Comparison of ENCODE assay signal across 6 cellular contexts in the genomic region with DNA sequence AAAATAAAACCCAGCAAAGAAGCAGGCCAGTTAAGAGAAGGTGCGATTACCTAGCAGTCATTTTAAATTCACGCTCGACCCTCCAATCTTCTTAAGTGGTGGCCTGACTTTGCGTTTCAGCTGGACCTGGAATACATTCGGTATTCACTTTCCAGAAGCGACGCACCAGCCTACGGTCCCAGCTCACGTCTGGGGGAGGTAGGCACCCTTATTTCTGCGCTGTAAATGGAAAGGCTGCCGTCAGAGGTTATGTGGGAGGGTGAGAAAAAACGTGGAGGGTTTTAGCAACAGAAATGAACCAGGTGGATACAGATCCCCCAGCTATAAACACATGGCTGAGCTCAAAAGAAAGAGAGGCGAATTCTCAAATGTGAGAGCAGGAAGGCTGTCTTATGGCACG. TPM values are rescaled to one million over a fixed set of nuclear protein-coding genes. Genes with fewer than 3 reads are reported as not detected.
DNase-seq lines count a peak whose midpoint lies in the region; ATAC-seq, FAIRE-seq and TF ChIP-seq lines count a peak whose summit lies in the region.
"Not testable (repeated sequence)": the region's sequence is repeated elsewhere in the genome, so short reads cannot be mapped to it uniquely, and the experiment has no call there.

No MANE protein-coding gene starts in this region.

- H2AK5ac ChIP-seq in H1 (ENCODE audit: low read depth, low read length); neuronal stem cell (ENCODE audit: low read depth, low read length): not testable (repeated sequence)

- not testable (repeated sequence) for H3K79me2 ChIP-seq in GM23338 (replicated peaks; ENCODE audit: insufficient read depth); H1 (ENCODE audit: control insufficient read depth in 1 of 2, insufficient read depth in 2 of 2, low read length in 2 of 2)

- not testable (repeated sequence) for H3K4me1 ChIP-seq in GM23338 (ENCODE audit: insufficient read depth); H1 (replicated peaks in 1 of 4; ENCODE audit: control insufficient read depth in 3 of 4, insufficient read depth in 4 of 4, low read length in 3 of 4); neuronal stem cell (ENCODE audit: control insufficient read depth in 2 of 2, insufficient read depth in 1 of 2, low read depth in 1 of 2, low read length in 2 of 2)

- H3K4me3 ChIP-seq in GM23338; H1 (ENCODE audit: extremely low read depth in 1 of 4, insufficient read depth in 2 of 4, low read depth in 3 of 4, low read length in 4 of 4); neuronal stem cell (ENCODE audit: low read length in 2 of 2): not testable (repeated sequence)

- peak overlapping the region; percentile 30; the same call in 1 of the 2 replicates for H3K27ac Mint-ChIP-seq in GM23338
- H3K27ac Mint-ChIP-seq in nephron progenitor cell: peak overlapping the region; percentile 93

- CTCF ChIA-PET in H1 (lab: Charles Lee; ENCODE audit: partially characterized antibody): interaction anchor here (1.5 to 2.3 kb wide), 4 partner anchors 9 to 31 kb away, joined by 3 to 11 read pairs (median 6); no protein-coding TSS in a partner anchor

- not testable (repeated sequence) for H3K23ac ChIP-seq in H1 (ENCODE audit: insufficient read length); neuronal stem cell (ENCODE audit: low read depth, low read length, poor library complexity)

- not testable (repeated sequence) for H3K4ac ChIP-seq in H1 (replicated peaks; ENCODE audit: insufficient read length, low read depth, low read length); neuronal stem cell (ENCODE audit: low read length)

- not testable (repeated sequence) for FAIRE-seq in H1 (lab: Jason Lieb, UNC)

- H3K14ac ChIP-seq in H1 (ENCODE audit: insufficient read length); neuronal stem cell (ENCODE audit: low read length): not testable (repeated sequence)

- H3K18ac ChIP-seq in H1 (ENCODE audit: extremely low read depth, low read length); neuronal stem cell (ENCODE audit: low read length): not testable (repeated sequence)

- peaks cover 11% of the 10 kb centered on the region for H3K4me1 Mint-ChIP-seq in GM23338
- H3K4me1 Mint-ChIP-seq in nephron progenitor cell: peaks cover 18% of the 10 kb centered on the region

- not testable (repeated sequence) for H3K36me3 Mint-ChIP-seq in GM23338 (ENCODE audit: low read depth); nephron progenitor cell (ENCODE audit: low read depth)

- H2AFZ ChIP-seq in GM23338 (peak overlapping the region; percentile 81; the same call in 1 of the 2 replicates), H1 (ENCODE audit: low read length) (peak overlapping the region; percentile 96), neuronal stem cell (ENCODE audit: low read length) (peak overlapping the region; percentile 35)

- not testable (repeated sequence) for H4K5ac ChIP-seq in H1 (ENCODE audit: insufficient read length, low read depth, low read length)

- peak; percentile 35 for ATAC-seq in GM23338

- 66% methylated on average over 14 of the region's 14 CpGs; no CpG with 5 or more reads in 1 of the 2 experiments for WGBS in H1 (ENCODE audit: extremely low coverage in 1 of 2, insufficient coverage in 1 of 2, insufficient read length in 1 of 2, insufficient replicate concordance in 2 of 2, low coverage in 1 of 2, low lambda C conversion rate in 2 of 2, missing lambda C conversion rate in 1 of 2), 2 experiments
- WGBS in neuronal stem cell (ENCODE audit: extremely low coverage in 2 of 2, insufficient read length in 2 of 2, insufficient replicate concordance in 1 of 2), 2 donors: no CpG with 5 or more reads among the region's 14 CpGs

- H3K9ac ChIP-seq in H1 (replicated peaks in 1 of 4; ENCODE audit: extremely low read depth in 1 of 4, low read depth in 3 of 4, low read length in 3 of 4); neuronal stem cell (ENCODE audit: low read depth, low read length, poor library complexity): not testable (repeated sequence)

- not testable (repeated sequence) for H3F3A ChIP-seq in GM23338 (replicated peaks; ENCODE audit: low read depth)

- H3K4me2 ChIP-seq in GM23338: peak overlapping the region; percentile 64
- H3K4me2 ChIP-seq in H1 (ENCODE audit: insufficient read depth in 1 of 2, low read depth in 2 of 2, low read length in 2 of 2): 0 out of 4 replicates have a peak overlapping the region, but pooled peaks have one; percentile 10 to 36
- not testable (repeated sequence) for H3K4me2 ChIP-seq in neuronal stem cell (ENCODE audit: insufficient read depth, low read length, poor library complexity, severe bottlenecking)

- H4K8ac ChIP-seq in H1 (ENCODE audit: extremely low read depth, insufficient read depth, low read length): peak overlapping the region; percentile 89; the same call in 1 of the 2 replicates
- peak overlapping the region; percentile 24 for H4K8ac ChIP-seq in neuronal stem cell (ENCODE audit: low read depth, low read length)

- not testable (repeated sequence) for H2BK20ac ChIP-seq in H1 (ENCODE audit: low read length)

- not testable (repeated sequence) for H3K56ac ChIP-seq in H1 (replicated peaks; ENCODE audit: insufficient read length, low read depth, low read length)

- TF ChIP-seq POLR2A in H1 (IDR thresholded peaks at IDR 0.05; ENCODE audit: control extremely low read depth in 1 of 2, low read depth in 2 of 2, low read length in 2 of 2): not testable (repeated sequence)

- not testable (repeated sequence) for H3K9me3 ChIP-seq in H1 (ENCODE audit: insufficient read depth in 2 of 2, low read depth in 1 of 2, low read length in 1 of 2); neuronal stem cell (replicated peaks in 1 of 2; ENCODE audit: control insufficient read depth in 2 of 2, insufficient read depth in 1 of 2, low read depth in 1 of 2, low read length in 2 of 2)

- not testable (repeated sequence) for H4K20me1 ChIP-seq in GM23338 (replicated peaks; ENCODE audit: insufficient read depth); H1 (replicated peaks in 1 of 2; ENCODE audit: control insufficient read depth in 1 of 2, insufficient read depth in 2 of 2, low read length in 2 of 2)

- peak overlapping the region; percentile 84; the same call in 1 of the 2 replicates for H2BK12ac ChIP-seq in H1 (ENCODE audit: low read depth, low read length)
- H2BK12ac ChIP-seq in neuronal stem cell (ENCODE audit: low read length): not testable (repeated sequence)

- DNase-seq in GM23338 (ENCODE audit: low spot score); H1 (ENCODE audit: low read depth in 1 of 2, low spot score in 2 of 2); nephron progenitor cell; neuronal stem cell (ENCODE audit: low spot score): not testable (repeated sequence)
- peak; percentile 35 for DNase-seq in middle frontal gyrus (ENCODE audit: extremely low spot score, low spot score)
- peak; percentile 55 for DNase-seq in putamen (ENCODE audit: low spot score)

- H3K27ac ChIP-seq in GM23338 (ENCODE audit: low read depth); H1 (ENCODE audit: low read depth, low read length); neuronal stem cell (replicated peaks; ENCODE audit: low read length): not testable (repeated sequence)

- H2BK15ac ChIP-seq in H1 (ENCODE audit: low read length); neuronal stem cell (ENCODE audit: low read length): not testable (repeated sequence)

- not testable (repeated sequence) for H3K4me3 Mint-ChIP-seq in GM23338, nephron progenitor cell

- H3K79me1 ChIP-seq in H1 (ENCODE audit: low read depth, low read length); neuronal stem cell (ENCODE audit: low read depth, low read length): not testable (repeated sequence)

- H3K9me2 ChIP-seq in GM23338 (ENCODE audit: insufficient read depth): not testable (repeated sequence)

- TF ChIP-seq CTCF in GM23338 (conservative IDR thresholded peaks at IDR 0.05; ENCODE audit: low read depth in 2 of 2); H1 (IDR thresholded peaks at IDR 0.05; ENCODE audit: control extremely low read depth in 1 of 3, insufficient read depth in 1 of 3, low read depth in 1 of 3, low read length in 3 of 3); nephron progenitor cell (IDR thresholded peaks at IDR 0.05): not testable (repeated sequence)

- not testable (repeated sequence) for H2BK5ac ChIP-seq in H1 (ENCODE audit: low read depth, low read length); neuronal stem cell (ENCODE audit: low read length)

- not testable (repeated sequence) for H2BK120ac ChIP-seq in H1 (replicated peaks; ENCODE audit: low read depth, low read length); neuronal stem cell (ENCODE audit: low read depth, low read length)

- H3K27me3 Mint-ChIP-seq in GM23338 (ENCODE audit: insufficient read depth, low read depth, poor library complexity) (peaks cover 14% of the 10 kb centered on the region), nephron progenitor cell (ENCODE audit: low read depth, poor library complexity) (peaks cover 11% of the 10 kb centered on the region)

- POLR2A ChIA-PET in H1 (lab: Charles Lee; ENCODE audit: partially characterized antibody): not testable (repeated sequence)

- TF ChIP-seq EP300 in H1 (IDR thresholded peaks at IDR 0.05; ENCODE audit: borderline replicate concordance in 1 of 2, low read depth in 2 of 2, low read length in 2 of 2): not testable (repeated sequence)

- H3K9me3 Mint-ChIP-seq in GM23338, nephron progenitor cell: not testable (repeated sequence)

- H3K36me3 ChIP-seq in GM23338 (ENCODE audit: insufficient read depth); H1 (ENCODE audit: control insufficient read depth in 2 of 4, insufficient read depth in 4 of 4, low read length in 3 of 4); neuronal stem cell (replicated peaks in 1 of 2; ENCODE audit: control insufficient read depth in 2 of 2, insufficient read depth in 2 of 2, low read length in 2 of 2): not testable (repeated sequence)

- H3K23me2 ChIP-seq in H1 (ENCODE audit: low read depth, low read length): not testable (repeated sequence)

- TF ChIP-seq RAD21 in H1 (IDR thresholded peaks at IDR 0.05 in 1 of 2, conservative IDR thresholded peaks at IDR 0.05 in 1 of 2; ENCODE audit: low read depth in 2 of 2, low read length in 2 of 2): not testable (repeated sequence)

- not testable (repeated sequence) for H3K27me3 ChIP-seq in GM23338 (ENCODE audit: insufficient read depth); H1 (replicated peaks in 1 of 4; ENCODE audit: control insufficient read depth in 3 of 4, extremely low read depth in 1 of 4, insufficient read depth in 3 of 4, low read length in 3 of 4); neuronal stem cell (ENCODE audit: control insufficient read depth in 3 of 3, insufficient read depth in 3 of 3, low read depth in 1 of 3, low read length in 3 of 3)

- H4K91ac ChIP-seq in H1 (replicated peaks; ENCODE audit: insufficient read length, low read length); neuronal stem cell (ENCODE audit: low read depth, low read length, poor library complexity): not testable (repeated sequence)

RNA-seq across cellular contexts. Expression of a gene that starts 29.2 kb away (rescaled TPM):
- 8.1 and 8.8 TPM in 2 replicates for total RNA-seq in GM23338 (2014; rRNA removed; shearing (Covaris generic))
- 4.8 and 6.4 TPM in 2 replicates for polyA plus RNA-seq in GM23338 (2016; fragmentation: Nextera tagmentation; extraction: Ambion mirVana)
- 6.9 and 8.5 TPM in 2 replicates for total RNA-seq in H1 (2021; fragmentation: NEBNext Ultra II Directional; extraction: Animal tissue kit (Norgen Biotek cat#: 25700))
- 15.1 and 20.2 TPM in 2 replicates for polyA plus RNA-seq in H1 (2011; rRNA removed)
- 9.7 TPM for polyA plus RNA-seq in H1 (2011; cell fraction: cytosol; rRNA removed)
- 24.3 TPM for polyA plus RNA-seq in H1 (2011; cell fraction: nucleus; rRNA removed)
- polyA plus RNA-seq in H1 (2012, experiment 1 of 2): 6.1 to 13.9 TPM (median 11.1 TPM) in 4 replicates
- 7.8 TPM for polyA plus RNA-seq in H1 (2012, experiment 2 of 2)
- 8.0 TPM for polyA plus RNA-seq in H1 (2013, experiment 1 of 2)
- polyA plus RNA-seq in H1 (2013, experiment 2 of 2): 8.1 TPM
- polyA minus RNA-seq in H1 (2011; rRNA and poly(A)+ RNA removed): 13.6 and 20.2 TPM in 2 replicates
- 5.2 TPM for polyA minus RNA-seq in H1 (2011; cell fraction: cytosol; rRNA and poly(A)+ RNA removed)
- polyA minus RNA-seq in H1 (2011; cell fraction: nucleus; rRNA and poly(A)+ RNA removed): 8.6 TPM
- 29.0 TPM for polyA plus RNA-seq in neuronal stem cell (2013, experiment 1 of 2)
- 28.9 TPM for polyA plus RNA-seq in neuronal stem cell (2013, experiment 2 of 2)

Comparison
In these comparisons a context has a peak if more than half of its experiments do, and no peak if none do; other contexts are left out.
1. H2AFZ ChIP-seq: peak in every context shown above with its lines; median percentile 96 in H1; 81 in GM23338; 35 in neuronal stem cell.